In the genomic region with DNA sequence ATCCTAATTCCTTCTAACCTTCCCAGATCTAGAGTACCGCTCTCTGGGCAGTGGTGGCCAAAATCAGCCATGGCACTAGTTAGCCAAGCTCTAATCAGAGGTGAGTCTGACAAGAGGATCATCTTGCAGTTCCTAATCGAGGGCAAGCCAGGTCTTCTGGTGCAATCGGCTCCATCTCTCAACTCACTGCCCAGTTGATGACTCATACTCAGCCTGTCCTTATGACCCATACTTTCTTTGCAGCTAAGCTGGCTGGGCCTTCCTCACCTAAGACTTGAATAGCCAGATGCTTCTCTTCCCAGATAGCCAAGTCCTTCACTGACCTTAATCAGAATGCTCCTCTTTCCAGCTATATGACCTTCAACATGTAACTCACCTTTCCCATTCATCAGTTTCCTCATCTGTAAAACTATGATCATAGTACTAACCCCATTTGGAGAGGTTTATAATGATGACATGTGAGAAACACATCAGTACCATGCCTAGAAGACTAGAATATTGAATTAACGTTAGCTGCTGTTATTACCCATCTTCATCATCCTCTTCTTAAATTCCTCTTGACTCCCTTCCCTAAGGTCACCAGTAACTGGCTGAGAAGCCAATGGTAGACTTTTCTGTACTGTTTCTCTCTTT, we compare ENCODE assay signal across 1 cellular context.
TF ChIP-seq lines count a peak whose summit lies in the region.

No MANE protein-coding gene starts in this region.

TF ChIP-seq in endothelial cell of umbilical vein, 7 proteins besides CTCF, POLR2A, EP300 and RAD21:
- TF ChIP-seq JUN (IDR thresholded peaks at IDR 0.05; ENCODE audit: borderline replicate concordance, insufficient read depth, insufficient read length, low read depth) (peak; percentile 71), GATA2 (IDR thresholded peaks at IDR 0.05; ENCODE audit: insufficient read depth, insufficient read length, low read depth, low read length) (peak; percentile 57), FOS (IDR thresholded peaks at IDR 0.05; ENCODE audit: borderline replicate concordance, insufficient read depth, low read length) (peak; percentile 68), MYC (IDR thresholded peaks at IDR 0.05; ENCODE audit: low read depth, low read length) (no peak)
- TF ChIP-seq, protein P1, sequence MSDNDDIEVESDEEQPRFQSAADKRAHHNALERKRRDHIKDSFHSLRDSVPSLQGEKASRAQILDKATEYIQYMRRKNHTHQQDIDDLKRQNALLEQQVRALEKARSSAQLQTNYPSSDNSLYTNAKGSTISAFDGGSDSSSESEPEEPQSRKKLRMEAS (IDR thresholded peaks at IDR 0.05; ENCODE audit: insufficient read depth, insufficient read length), result no peak
TF ChIP-seq in endothelial cell of umbilical vein: peak in this region for 3.
